ENCODE assay signal across 10 cellular contexts in the genomic region with DNA sequence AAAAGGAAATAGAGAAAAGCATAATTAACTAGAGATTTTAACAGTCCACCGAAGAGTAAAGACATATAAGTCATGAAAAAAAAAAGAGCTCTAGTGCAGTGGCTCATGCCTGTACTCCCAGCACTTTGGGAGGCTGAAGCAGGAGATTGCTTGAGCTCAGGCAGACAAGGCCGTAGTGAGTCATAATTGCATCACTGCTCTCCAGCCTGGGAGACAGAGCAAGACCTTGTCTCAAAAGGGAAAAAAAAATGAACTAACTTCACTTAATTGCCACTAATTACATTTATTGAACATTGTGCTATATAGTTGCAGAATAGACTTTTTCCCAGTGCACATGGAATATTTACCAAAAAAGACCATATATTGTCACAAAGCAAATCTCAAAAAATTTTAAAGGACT.
DNase-seq lines count a peak whose midpoint lies in the region; ATAC-seq, FAIRE-seq and TF ChIP-seq lines count a peak whose summit lies in the region.
"Had no signal": no experiment of that assay in that cellular context is flagged by ENCODE, and none has a peak within 500 bp of the region (broad histone marks: within the 10 kb centered on the region; RNA-seq: fewer than 3 reads in every experiment).

No MANE protein-coding gene starts in this region.

- 0 out of 2 replicates have a peak overlapping the region, but pooled peaks have one; percentile 3 for H2AFZ ChIP-seq in PC-9

- H3K9me2 ChIP-seq in PC-9 (ENCODE audit: insufficient read depth): no peaks in the 10 kb centered on the region

- H3K9me3 ChIP-seq in breast epithelium (no peaks in the 10 kb centered on the region), PC-9 (ENCODE audit: insufficient read depth, low read depth) (no peaks in the 10 kb centered on the region)

- BruUV-seq in MCF 10A (replicated peaks; lab: Mats Ljungman, UMichigan) (no TSS peak), PC-9 (replicated peaks; lab: Mats Ljungman, UMichigan) (no TSS peak)

- POLR2A ChIA-PET in MCF 10A (lab: Yijun Ruan, JAX) (interaction anchor here (0.7 kb wide), 1 partner anchor 117 kb away, joined by 3 read pairs; no protein-coding TSS in a partner anchor), PC-9 (lab: Charles Lee; ENCODE audit: unreplicated experiment) (interaction anchor here (0.6 to 0.7 kb wide), 2 partner anchors 235 to 504 kb away, joined by 3 to 6 read pairs; no protein-coding TSS in a partner anchor)

- intact Hi-C loops in MCF 10A (cut with micrococcal nuclease): no loop called here
- intact Hi-C loops in breast epithelium (cut with DNase I; ENCODE audit: low total_unique reads): no loop called here
- intact Hi-C loops in PC-9 (cut with micrococcal nuclease; ENCODE audit: unreplicated experiment): no loop called here

- no peaks in the 10 kb centered on the region for H3K79me2 ChIP-seq in PC-9 (ENCODE audit: low read depth)

- H3K4me1 ChIP-seq in breast epithelium (no peaks in the 10 kb centered on the region), PC-9 (replicated peaks; ENCODE audit: insufficient read depth) (peaks cover 10% of the 10 kb centered on the region)

- no peaks in the 10 kb centered on the region for H3K9me3 Mint-ChIP-seq in MCF 10A (ENCODE audit: unreplicated experiment)

- H3K4me1 Mint-ChIP-seq in MCF 10A (ENCODE audit: insufficient read depth, unreplicated experiment): peaks cover 7% of the 10 kb centered on the region

- H3K36me3 Mint-ChIP-seq in MCF 10A (ENCODE audit: insufficient read depth, unreplicated experiment): no peaks in the 10 kb centered on the region

- H3K27me3 ChIP-seq in breast epithelium (no peaks in the 10 kb centered on the region), PC-9 (ENCODE audit: insufficient read depth, low read depth) (no peaks in the 10 kb centered on the region)

- DNase-seq in MCF 10A (ENCODE audit: unreplicated experiment) (peak; percentile 91), breast epithelium (ENCODE audit: low spot score in 2 of 2) (no peak), PC-9 (peak; percentile 56 to 79), epithelial cell of prostate (ENCODE audit: low read depth, low spot score) (peak; percentile 64), urothelium cell line (ENCODE audit: low spot score) (peak; percentile 26), NCI-H2081 treated with DMSO at 0.1 percent for 48 hours (lab: John Stamatoyannopoulos, UW) (no peak)
- DNase-seq: DMS 273 treated with DMSO at 0.1 percent for 48 hours had no signal

- H3K27ac ChIP-seq in breast epithelium (no peak overlapping the region), PC-9 (no peak overlapping the region), epithelial cell of prostate (peak overlapping the region; percentile 22)

- peak; percentile 93 for FAIRE-seq in urothelium cell line (lab: Jason Lieb, UNC)

- H3F3A ChIP-seq in PC-9 (ENCODE audit: insufficient read depth, low read depth): no peaks in the 10 kb centered on the region

- H4K20me1 ChIP-seq in PC-9 (ENCODE audit: insufficient read depth): no peaks in the 10 kb centered on the region

- no peak for TF ChIP-seq POLR2A in breast epithelium (IDR thresholded peaks at IDR 0.05)

- ATAC-seq in GM18870 (IDR thresholded peaks at IDR 0.05; ENCODE audit: unreplicated experiment) (no peak), HG03442 (IDR thresholded peaks at IDR 0.05; ENCODE audit: unreplicated experiment) (no peak)

- H3K27ac Mint-ChIP-seq in MCF 10A (ENCODE audit: low read depth, unreplicated experiment): no peak overlapping the region
- H3K27ac Mint-ChIP-seq: nephron had no signal

- TF ChIP-seq CTCF in MCF 10A (IDR thresholded peaks at IDR 0.05; ENCODE audit: unreplicated experiment) (no peak), breast epithelium (IDR thresholded peaks at IDR 0.05) (no peak), PC-9 (conservative IDR thresholded peaks at IDR 0.05) (no peak)

- no peaks in the 10 kb centered on the region for H3K27me3 Mint-ChIP-seq in MCF 10A (ENCODE audit: insufficient read depth, unreplicated experiment)

- H3K4me3 Mint-ChIP-seq in MCF 10A (ENCODE audit: unreplicated experiment): no peak overlapping the region
- H3K4me3 Mint-ChIP-seq: nephron had no signal

- no peaks in the 10 kb centered on the region for H3K36me3 ChIP-seq in breast epithelium
- H3K36me3 ChIP-seq in PC-9 (ENCODE audit: low read depth): no peaks in the 10 kb centered on the region

- H3K4me3 ChIP-seq in breast epithelium (no peak overlapping the region), PC-9 (no peak overlapping the region)

- peak overlapping the region; percentile 17; the same call in 1 of the 2 replicates for H3K4me2 ChIP-seq in PC-9

- CTCF ChIA-PET in MCF 10A (lab: Yijun Ruan, JAX) (no interaction called here), PC-9 (lab: Charles Lee) (interaction anchor here (0.6 to 0.7 kb wide), 3 partner anchors 18 to 1043 kb away, joined by 3 to 5 read pairs (median 4); no protein-coding TSS in a partner anchor)

Comparison
In these comparisons a context has a peak if more than half of its experiments do, and no peak if none do; other contexts are left out.
1. DNase-seq: peak in MCF 10A (single experiment), PC-9 (2 of 2), epithelial cell of prostate (single experiment) and urothelium cell line (single experiment); none in breast epithelium (0 of 2) and NCI-H2081 treated with DMSO at 0.1 percent for 48 hours (single experiment).